10 cellular contexts compared by ENCODE assay signal in the genomic region with DNA sequence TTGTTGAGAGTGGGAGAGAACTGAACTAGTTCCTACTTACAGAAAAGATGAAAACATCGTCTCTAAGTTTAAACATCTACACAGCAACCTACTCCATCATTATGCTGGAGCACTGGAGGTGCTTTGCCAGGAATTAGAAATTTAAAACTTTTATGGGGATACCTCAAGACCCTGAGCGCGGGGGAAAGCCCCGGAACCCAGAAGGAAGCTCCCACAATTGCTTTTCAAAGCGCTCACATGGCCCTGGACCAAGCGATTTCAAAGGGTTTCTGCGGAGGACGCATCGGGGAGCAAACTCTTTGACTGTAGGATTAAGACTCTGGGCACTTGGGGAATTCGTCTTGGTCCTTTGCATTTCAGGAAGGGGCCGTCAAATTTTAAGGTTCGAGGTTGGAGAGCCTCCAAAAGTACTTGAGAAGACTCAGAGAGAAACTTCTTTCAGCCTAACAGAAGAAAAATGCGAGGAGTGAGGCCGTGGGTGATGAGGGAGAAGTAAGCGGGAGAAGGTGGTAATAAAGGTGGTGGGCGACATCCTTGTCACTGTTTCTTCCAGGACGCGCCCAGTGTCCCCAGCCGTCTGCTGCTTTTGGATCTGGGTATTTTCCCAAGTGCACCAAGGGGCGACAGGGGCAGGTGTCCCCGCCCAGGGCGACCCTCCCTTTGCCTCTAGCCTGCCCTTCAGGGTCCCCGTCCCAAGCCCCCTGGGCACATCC. TPM values are rescaled to one million over a fixed set of nuclear protein-coding genes. Genes with fewer than 3 reads are reported as not detected.
DNase-seq lines count a peak whose midpoint lies in the region; ATAC-seq and TF ChIP-seq lines count a peak whose summit lies in the region.
"Had no signal": no experiment of that assay in that cellular context is flagged by ENCODE, and none has a peak within 500 bp of the region (broad histone marks: within the 10 kb centered on the region; RNA-seq: fewer than 3 reads in every experiment).

No MANE protein-coding gene starts in this region.

- H3K36me3 ChIP-seq in BE2C (no peaks in the 10 kb centered on the region), HUES64 (ENCODE audit: insufficient read depth, low read length) (no peaks in the 10 kb centered on the region)
- H3K36me3 ChIP-seq: adrenal gland had no signal

- peak overlapping the region; percentile 40 for H3K4me3 ChIP-seq in BE2C (ENCODE audit: low read depth, low read length)
- H3K4me3 ChIP-seq in HUES64 (ENCODE audit: low read length): peak overlapping the region; percentile 52

- no peaks in the 10 kb centered on the region for H3K9me3 ChIP-seq in BE2C
- H3K9me3 ChIP-seq in HUES64 (ENCODE audit: insufficient read depth, low read depth, low read length): no peaks in the 10 kb centered on the region
- H3K9me3 ChIP-seq: adrenal gland had no signal

- intact Hi-C loops in dendritic cell treated with granulocyte-macrophage colony-stimulating factor and Interleukin-4, amounts not matched to agents 40 ng/mL and 50 ng/mL, for 4 days (cut with micrococcal nuclease): loop anchor here (10.0 kb wide), 1 partner anchor 60 kb away; a partner anchor contains a TSS

- no peak for ATAC-seq in HG03280 (IDR thresholded peaks at IDR 0.05; ENCODE audit: unreplicated experiment)
- no peak for ATAC-seq in GM21515 (IDR thresholded peaks at IDR 0.05; ENCODE audit: unreplicated experiment)

- DNase-seq in BE2C (no peak), neural crest cell (ENCODE audit: low read depth, low spot score) (no peak)
- DNase-seq in activated CD4-positive, CD25-positive, alpha-beta regulatory T cell (lab: John Stamatoyannopoulos, UW): no peak
- DNase-seq in NK-92 treated with Interleukin-12 subunit alpha and Interleukin-12 subunit beta, amount 100 ng/mL, for 24 hours (lab: John Stamatoyannopoulos, UW): no peak
- DNase-seq: GF-D8 had no signal

- H3K9ac ChIP-seq in HUES64 (ENCODE audit: low read depth, low read length): peak overlapping the region; percentile 45; the same call in 1 of the 2 replicates

- H3K27ac ChIP-seq in HUES64 (ENCODE audit: low read depth, low read length): no peak overlapping the region
- H3K27ac ChIP-seq: adrenal gland had no signal

- H3K27me3 ChIP-seq in BE2C (peaks cover 40% of the 10 kb centered on the region), HUES64 (ENCODE audit: insufficient read depth, low read length) (peaks cover 83% of the 10 kb centered on the region)

- H3K27ac Mint-ChIP-seq in dendritic cell treated with granulocyte-macrophage colony-stimulating factor and Interleukin-4, amounts not matched to agents 40 ng/mL and 50 ng/mL, for 4 days: peak overlapping the region; percentile 63
- no peak overlapping the region for H3K27ac Mint-ChIP-seq in neural crest cell (ENCODE audit: unreplicated experiment)

- peak overlapping the region; percentile 87 for H3K4me3 Mint-ChIP-seq in dendritic cell treated with granulocyte-macrophage colony-stimulating factor and Interleukin-4, amounts not matched to agents 40 ng/mL and 50 ng/mL, for 4 days
- H3K4me3 Mint-ChIP-seq in neural crest cell: peak overlapping the region; percentile 56

- no peak for TF ChIP-seq CTCF in BE2C (IDR thresholded peaks at IDR 0.05; ENCODE audit: low read depth, low read length)
- no peak for TF ChIP-seq CTCF in neural crest cell (conservative IDR thresholded peaks at IDR 0.05)

- 0 out of 2 replicates have a peak, but pooled peaks cover 4% of the 10 kb centered on the region for H3K4me1 ChIP-seq in BE2C
- peaks cover 40% of the 10 kb centered on the region for H3K4me1 ChIP-seq in HUES64 (ENCODE audit: insufficient read depth, low read length)

- no peaks in the 10 kb centered on the region for H3K9me3 Mint-ChIP-seq in dendritic cell treated with granulocyte-macrophage colony-stimulating factor and Interleukin-4, amounts not matched to agents 40 ng/mL and 50 ng/mL, for 4 days
- no peaks in the 10 kb centered on the region for H3K9me3 Mint-ChIP-seq in neural crest cell

- H3K27me3 Mint-ChIP-seq in dendritic cell treated with granulocyte-macrophage colony-stimulating factor and Interleukin-4, amounts not matched to agents 40 ng/mL and 50 ng/mL, for 4 days: peaks cover 27% of the 10 kb centered on the region
- H3K27me3 Mint-ChIP-seq in neural crest cell (ENCODE audit: low read depth): peaks cover 92% of the 10 kb centered on the region

- WGBS in HUES64: 5% methylated on average over 23 of the region's 23 CpGs

- peaks cover 31% of the 10 kb centered on the region for H3K4me1 Mint-ChIP-seq in dendritic cell treated with granulocyte-macrophage colony-stimulating factor and Interleukin-4, amounts not matched to agents 40 ng/mL and 50 ng/mL, for 4 days (ENCODE audit: low read depth)
- H3K4me1 Mint-ChIP-seq in neural crest cell: peaks cover 23% of the 10 kb centered on the region

- H3K36me3 Mint-ChIP-seq in dendritic cell treated with granulocyte-macrophage colony-stimulating factor and Interleukin-4, amounts not matched to agents 40 ng/mL and 50 ng/mL, for 4 days (ENCODE audit: low read depth): no peaks in the 10 kb centered on the region
- H3K36me3 Mint-ChIP-seq in neural crest cell (ENCODE audit: low read depth): no peaks in the 10 kb centered on the region

RNA-seq across cellular contexts. Expression of a gene that starts 0.6 kb away (rescaled TPM):
- polyA plus RNA-seq in BE2C (2012; ENCODE audit: insufficient read depth, insufficient read length, low read depth): not detected
- 1.1 TPM for polyA plus RNA-seq in HUES64 (2013, experiment 1 of 2)
- 1.3 TPM for polyA plus RNA-seq in HUES64 (2013, experiment 2 of 2)
- total RNA-seq in neural crest cell: 0.25 TPM in 1 of 2 replicates, not detected in the other

RNA-seq across cellular contexts. Expression of a gene that starts 30.7 kb away (rescaled TPM):
- polyA plus RNA-seq in BE2C (2012; ENCODE audit: insufficient read depth, insufficient read length, low read depth): 17.7 TPM
- 8.8 TPM for polyA plus RNA-seq in HUES64 (2013, experiment 1 of 2)
- polyA plus RNA-seq in HUES64 (2013, experiment 2 of 2): 9.2 TPM
- 9.4 and 10.4 TPM in 2 replicates for total RNA-seq in neural crest cell

RNA-seq across cellular contexts. Expression of a gene that starts 59.2 kb away (rescaled TPM):
- 0.88 TPM for polyA plus RNA-seq in BE2C (2012; ENCODE audit: insufficient read depth, insufficient read length, low read depth)
- polyA plus RNA-seq in HUES64 (2013, experiment 1 of 2): 9.5 TPM
- 9.3 TPM for polyA plus RNA-seq in HUES64 (2013, experiment 2 of 2)
- total RNA-seq in neural crest cell: 8.9 TPM in 2 replicates
